ENCODE assay signal across 9 cellular contexts in the genomic region with DNA sequence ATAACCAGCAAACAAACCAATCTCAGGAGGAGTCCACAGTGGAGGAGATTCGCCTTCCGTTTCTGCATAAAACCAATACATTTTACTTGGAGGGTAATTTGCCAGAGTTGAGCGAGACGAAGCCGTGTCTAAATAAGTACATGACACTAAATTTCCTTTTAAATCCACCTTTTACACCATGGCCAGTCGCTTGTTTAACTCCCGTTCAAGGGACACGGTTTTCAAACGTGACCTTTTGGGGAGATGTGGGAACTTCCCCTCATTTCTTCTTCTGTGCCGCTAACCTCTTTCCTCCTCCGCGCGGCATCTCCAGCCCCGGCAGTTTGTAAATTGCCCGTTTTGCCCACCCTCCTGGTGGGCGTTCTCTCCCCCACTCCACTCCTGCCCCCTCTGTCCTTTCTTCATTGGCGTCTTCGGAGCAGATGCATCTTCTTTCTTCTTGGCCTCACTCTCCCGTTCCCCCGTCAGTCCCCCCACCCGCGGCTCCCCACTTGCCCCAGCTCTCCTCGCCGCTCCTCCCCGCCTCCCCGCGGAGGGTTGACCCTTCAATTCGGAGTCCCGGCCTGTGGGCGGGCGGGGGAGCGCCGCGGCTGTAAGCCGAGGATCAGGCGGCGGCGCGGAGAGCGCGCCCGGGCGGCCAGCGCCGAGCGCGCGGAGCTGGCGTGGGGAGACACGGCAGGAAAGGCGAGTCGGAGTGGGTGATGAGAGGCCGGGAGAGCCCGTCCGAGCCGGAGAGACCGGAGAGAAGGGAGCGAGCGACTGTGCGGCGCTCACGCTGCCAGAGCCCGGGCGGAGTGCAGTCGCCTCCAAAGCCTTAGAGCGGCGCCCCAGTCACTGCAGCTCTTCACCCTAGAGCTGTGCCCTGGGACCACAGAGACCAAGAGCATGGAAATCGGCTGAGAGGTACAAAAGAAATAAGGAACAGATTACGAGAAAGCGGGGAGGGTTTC. TPM values are rescaled to one million over a fixed set of nuclear protein-coding genes. Genes with fewer than 3 reads are reported as not detected.
DNase-seq lines count a peak whose midpoint lies in the region; ATAC-seq, FAIRE-seq and TF ChIP-seq lines count a peak whose summit lies in the region.
"Had no signal": no experiment of that assay in that cellular context is flagged by ENCODE, and none has a peak within 500 bp of the region (broad histone marks: within the 10 kb centered on the region; RNA-seq: fewer than 3 reads in every experiment).

A gene (plus strand): TSS at position 584 of the 950 bp plus-strand sequence.

- peak; percentile 9 for FAIRE-seq in astrocyte (lab: Jason Lieb, UNC)

- H4K20me1 ChIP-seq in astrocyte (ENCODE audit: insufficient read depth, low read length): no peaks in the 10 kb centered on the region

- H3K4me2 ChIP-seq in astrocyte (ENCODE audit: low read length): peak within 1 kb of the TSS; percentile 94

- H3K4me1 Mint-ChIP-seq in astrocyte (ENCODE audit: low read depth, unreplicated experiment) (peaks cover 5% of the 10 kb centered on the region), osteocyte (ENCODE audit: unreplicated experiment) (peaks cover 33% of the 10 kb centered on the region)

- H3K27me3 Mint-ChIP-seq in astrocyte (ENCODE audit: low read depth, unreplicated experiment) (peaks cover 2% of the 10 kb centered on the region), osteocyte (ENCODE audit: unreplicated experiment) (peaks cover 11% of the 10 kb centered on the region)

- H3K4me3 Mint-ChIP-seq in astrocyte (ENCODE audit: unreplicated experiment): peak within 1 kb of the TSS; percentile 91
- H3K4me3 Mint-ChIP-seq in osteocyte (ENCODE audit: unreplicated experiment): peak within 1 kb of the TSS; percentile 92

- H3K4me3 ChIP-seq in astrocyte (ENCODE audit: insufficient read depth, low read depth, low read length) (peak within 1 kb of the TSS; percentile 75), right atrium auricular region (peak within 1 kb of the TSS; percentile 50 to 68)

- H3K36me3 Mint-ChIP-seq in astrocyte (ENCODE audit: low read depth, unreplicated experiment) (no peaks in the 10 kb centered on the region), osteocyte (ENCODE audit: unreplicated experiment) (no peaks in the 10 kb centered on the region)

- H3K36me3 ChIP-seq in astrocyte (ENCODE audit: insufficient read depth, low read length) (no peaks in the 10 kb centered on the region), right atrium auricular region (no peaks in the 10 kb centered on the region)

- H3K79me2 ChIP-seq in astrocyte (ENCODE audit: insufficient read depth, low read length): no peaks in the 10 kb centered on the region

- peaks cover 12% of the 10 kb centered on the region for H3K4me1 ChIP-seq in astrocyte (ENCODE audit: insufficient read depth, low read length)
- peaks cover 0 to 38% of the 10 kb centered on the region in 2 donors for H3K4me1 ChIP-seq in right atrium auricular region

- no peak for ATAC-seq in HG02623 (IDR thresholded peaks at IDR 0.05; ENCODE audit: unreplicated experiment)
- ATAC-seq in HG03520 (IDR thresholded peaks at IDR 0.05; ENCODE audit: unreplicated experiment): no peak

- peak within 1 kb of the TSS; percentile 87 for H2AFZ ChIP-seq in astrocyte (ENCODE audit: low read depth, low read length)

- H3K9me3 Mint-ChIP-seq in astrocyte (ENCODE audit: unreplicated experiment) (no peaks in the 10 kb centered on the region), osteocyte (ENCODE audit: unreplicated experiment) (no peaks in the 10 kb centered on the region)

- peak within 1 kb of the TSS; percentile 82 for H3K9ac ChIP-seq in astrocyte (ENCODE audit: low read length)

- H3K27ac ChIP-seq in astrocyte (ENCODE audit: low read depth, low read length): peak within 1 kb of the TSS; percentile 59
- peak within 1 kb of the TSS; percentile 63 to 68 for H3K27ac ChIP-seq in right atrium auricular region
- H3K27ac ChIP-seq: epithelial cell of prostate had no signal

- H3K27ac Mint-ChIP-seq in astrocyte (ENCODE audit: unreplicated experiment) (peak within 1 kb of the TSS; percentile 28), osteocyte (ENCODE audit: unreplicated experiment) (peak within 1 kb of the TSS; percentile 87)

- no peaks in the 10 kb centered on the region for H3K9me3 ChIP-seq in astrocyte (ENCODE audit: insufficient read depth, low read depth, low read length)
- H3K9me3 ChIP-seq in right atrium auricular region: no peaks in the 10 kb centered on the region

- DNase-seq in activated T-cell treated with anti-CD3 and anti-CD28 coated beads, Interleukin-2, amount 50 U/mL, for 48 hours: peak; percentile 17
- no peak for DNase-seq in activated T-cell treated with anti-CD3 and anti-CD28 coated beads for 4 hours
- DNase-seq in NCI-H446 treated with DMSO at 0.1 percent for 48 hours (lab: John Stamatoyannopoulos, UW): peak; percentile 76
- peak; percentile 76 for DNase-seq in astrocyte (ENCODE audit: low read depth)
- peak; percentile 64 for DNase-seq in right atrium auricular region (ENCODE audit: low spot score)
- peak; percentile 90 for DNase-seq in osteocyte (ENCODE audit: extremely low spot score, unreplicated experiment)

- H3K27me3 ChIP-seq in astrocyte (ENCODE audit: insufficient read depth, low read length): peaks cover 3% of the 10 kb centered on the region
- no peaks in the 10 kb centered on the region for H3K27me3 ChIP-seq in right atrium auricular region

- TF ChIP-seq CTCF in astrocyte (IDR thresholded peaks at IDR 0.05; ENCODE audit: insufficient read depth, low read depth, low read length) (no peak), right atrium auricular region (IDR thresholded peaks at IDR 0.05) (peak in 1 of 2 donors; percentile 20), osteocyte (IDR thresholded peaks at IDR 0.05) (peak; percentile 51)

RNA-seq across cellular contexts. Expression of the gene that starts here (rescaled TPM):
- total RNA-seq in astrocyte (0.91 and 1.2 TPM in 2 replicates), right atrium auricular region (1 to 10 TPM; 1.3 to 2.4 TPM), osteocyte (3.9 and 4.0 TPM in 2 replicates)
